8 cellular contexts compared by ENCODE assay signal in the genomic region with DNA sequence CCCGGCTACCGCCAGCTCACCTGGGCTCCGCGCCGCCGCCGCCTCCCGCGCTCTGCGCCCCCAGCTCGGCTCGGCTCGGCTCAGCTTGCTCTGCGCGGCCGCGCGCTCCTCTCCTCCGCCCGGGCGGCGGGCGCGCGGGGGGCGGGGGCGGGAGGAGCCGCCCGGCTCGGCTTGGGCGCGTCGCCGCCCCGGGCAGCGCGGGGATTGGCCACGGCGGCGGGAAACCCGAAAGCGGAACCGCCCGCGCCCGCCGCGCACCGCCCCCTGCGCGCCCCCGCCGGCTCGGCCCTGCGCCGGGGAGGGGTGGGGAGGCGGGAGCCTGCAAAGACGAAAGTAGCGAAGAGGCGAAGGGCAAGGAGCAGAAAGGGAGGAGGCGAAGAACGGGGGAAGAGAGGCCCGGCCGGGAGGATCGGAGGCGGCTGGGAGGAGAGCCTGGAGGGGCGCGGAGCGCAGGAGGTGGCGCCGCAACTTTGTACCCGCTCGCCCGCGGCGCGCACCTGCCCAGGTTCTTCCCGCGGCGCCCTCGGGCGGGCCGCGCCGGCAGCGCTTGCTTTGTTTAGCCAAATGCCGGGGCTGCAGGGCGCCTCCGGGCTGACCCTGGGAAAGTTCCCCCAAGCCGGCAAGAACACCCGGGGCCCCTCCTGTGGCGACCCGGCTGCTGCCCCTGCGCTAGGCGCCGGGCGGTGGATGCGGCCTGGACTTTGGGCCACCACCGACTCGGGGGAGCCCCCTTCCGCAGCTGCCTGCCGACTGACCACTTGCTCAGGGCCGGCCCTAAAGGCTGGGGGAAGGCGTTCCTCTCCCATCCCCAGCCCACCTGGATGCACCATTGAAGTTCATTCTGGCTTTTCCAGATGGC. TPM values are rescaled to one million over a fixed set of nuclear protein-coding genes. Genes with fewer than 3 reads are reported as not detected.
DNase-seq lines count a peak whose midpoint lies in the region.

A gene (minus strand): TSS at position 92 of the 859 bp plus-strand sequence. CDS start 22,183 bp downstream, outside the sequence.

- peak; percentile 86 for DNase-seq in ELR (ENCODE audit: low read depth)
- peak; percentile 64 for DNase-seq in GOT3 (lab: John Stamatoyannopoulos, UW)
- peak; percentile 92 for DNase-seq in LoVo (ENCODE audit: low spot score)
- peak; percentile 74 to 76 for DNase-seq in SJSA1 (ENCODE audit: low read depth in 1 of 2, low spot score in 2 of 2)
- DNase-seq in activated gamma-delta T cell treated with anti-CD3 and anti-CD28 coated beads, Interleukin-2, amount 50 U/mL, for 16 hours (ENCODE audit: low read depth) = peak; percentile 78
- DNase-seq in foreskin melanocyte = peak; percentile 64
- peak; percentile 73 for DNase-seq in stromal cell of bone marrow (ENCODE audit: low read depth)

- peaks cover 4% of the 10 kb centered on the region for H3K36me3 ChIP-seq in SJSA1
- H3K36me3 ChIP-seq in neuron (ENCODE audit: insufficient read depth, low read length) = no peaks in the 10 kb centered on the region

- H3K27me3 ChIP-seq in SJSA1 (replicated peaks) (no peaks in the 10 kb centered on the region), neuron (ENCODE audit: insufficient read depth, low read length) (no peaks in the 10 kb centered on the region)

- H3K9me3 ChIP-seq in SJSA1 (replicated peaks) (no peaks in the 10 kb centered on the region), neuron (ENCODE audit: low read length) (no peaks in the 10 kb centered on the region)

- peak within 1 kb of the TSS; percentile 46; the same call in 1 of the 2 replicates for H3K27ac ChIP-seq in SJSA1

- peak within 1 kb of the TSS; percentile 85 for H2AFZ ChIP-seq in neuron (ENCODE audit: low read depth, low read length)

- H3K4me1 ChIP-seq in SJSA1 (replicated peaks) = peaks cover 11% of the 10 kb centered on the region
- peaks cover 14% of the 10 kb centered on the region for H3K4me1 ChIP-seq in neuron (ENCODE audit: insufficient read depth, low read length)

- H3K4me3 ChIP-seq in SJSA1 (peak within 1 kb of the TSS; percentile 98), neuron (ENCODE audit: low read length) (peak within 1 kb of the TSS; percentile 80)

RNA-seq across cellular contexts. Expression of the gene that starts here (rescaled TPM):
- 4.5 and 5.6 TPM in 2 replicates for total RNA-seq in SJSA1 (2014; rRNA removed; shearing (Covaris generic))

Comparison
In these comparisons a context has a peak if more than half of its experiments do, and no peak if none do; other contexts are left out.
1. Peak in every context shown above with its lines: DNase-seq, H3K4me3 ChIP-seq and H3K27ac ChIP-seq.